1 cellular context compared by ENCODE assay signal in genomic region chr15:43493687-43494472, GRCh38.
TF ChIP-seq lines count a peak whose summit lies in the region.

No MANE protein-coding gene starts in this region.

TF ChIP-seq in K562, 482 proteins besides CTCF, POLR2A, EP300 and RAD21 (continued from another document and continues in another):
- TF ChIP-seq DACH1 (IDR thresholded peaks at IDR 0.05; ENCODE audit: partially characterized antibody) (peak; percentile 2), SMARCE1 (IDR thresholded peaks at IDR 0.05) (no peak), ZFPM2 (CRISPR knock-in tag; IDR thresholded peaks at IDR 0.05) (no peak), FOXJ2 (tag; IDR thresholded peaks at IDR 0.05) (0 out of 2 replicates have a peak, but pooled peaks have one; percentile 30), RBM25 (IDR thresholded peaks at IDR 0.05; ENCODE audit: low read depth, low read length, severe bottlenecking) (no peak), LARP7 (IDR thresholded peaks at IDR 0.05) (no peak), RUNX1 (IDR thresholded peaks at IDR 0.05; ENCODE audit: low read depth) (no peak), ARNT (IDR thresholded peaks at IDR 0.05) (0 out of 4 replicates have a peak, but pooled peaks of 1 of the 2 experiments have one; percentile 57), SMAD4 (CRISPR knock-in tag; conservative IDR thresholded peaks at IDR 0.05) (0 out of 2 replicates have a peak, but pooled peaks have one; percentile 1), SMARCA4 (IDR thresholded peaks at IDR 0.05) (no peak; the same call in 1 of the 2 replicates), ZNF408 (CRISPR knock-in tag; IDR thresholded peaks at IDR 0.05; ENCODE audit: low read depth) (no peak), RERE (CRISPR knock-in tag; IDR thresholded peaks at IDR 0.05; ENCODE audit: borderline replicate concordance) (no peak), NR2C1 (IDR thresholded peaks at IDR 0.05) (no peak), NR2C1 (tag; IDR thresholded peaks at IDR 0.05) (0 out of 2 replicates have a peak, but pooled peaks have one; percentile 0), TFE3 (CRISPR knock-in tag; IDR thresholded peaks at IDR 0.05) (no peak), SREBF1 (IDR thresholded peaks at IDR 0.05; ENCODE audit: borderline replicate concordance, low read depth, low read length) (no peak), ZNF639 (CRISPR knock-in tag; conservative IDR thresholded peaks at IDR 0.05 in 1 of 2, IDR thresholded peaks at IDR 0.05 in 1 of 2) (no peak), ETV1 (tag; conservative IDR thresholded peaks at IDR 0.05; ENCODE audit: low read depth) (no peak), RBM17 (IDR thresholded peaks at IDR 0.05; ENCODE audit: borderline replicate concordance, low read depth, low read length) (no peak), PHF8 (IDR thresholded peaks at IDR 0.05; ENCODE audit: borderline replicate concordance, low read length) (no peak), CREB3 (tag; conservative IDR thresholded peaks at IDR 0.05; ENCODE audit: low read depth) (no peak), MTA1 (IDR thresholded peaks at IDR 0.05; ENCODE audit: borderline replicate concordance) (0 out of 2 replicates have a peak, but pooled peaks have one; percentile 11), CBX3 (IDR thresholded peaks at IDR 0.05; ENCODE audit: borderline replicate concordance in 1 of 2, low read length in 2 of 2) (no peak), PRDM10 (IDR thresholded peaks at IDR 0.05; ENCODE audit: partially characterized antibody) (no peak), FOXK1 (CRISPR knock-in tag; IDR thresholded peaks at IDR 0.05; ENCODE audit: borderline replicate concordance) (no peak), PHB (CRISPR knock-in tag; IDR thresholded peaks at IDR 0.05) (no peak), ZNF184 (CRISPR knock-in tag; IDR thresholded peaks at IDR 0.05) (no peak), ZNF354B (CRISPR knock-in tag; IDR thresholded peaks at IDR 0.05) (no peak), NR1H2 (CRISPR knock-in tag; IDR thresholded peaks at IDR 0.05) (no peak), DPF2 (IDR thresholded peaks at IDR 0.05) (peak; percentile 55), HOXB6 (CRISPR knock-in tag; IDR thresholded peaks at IDR 0.05; ENCODE audit: borderline replicate concordance) (no peak), POU5F1 (IDR thresholded peaks at IDR 0.05; ENCODE audit: borderline replicate concordance, low read depth, low read length, partially characterized antibody) (no peak), SMAD1 (IDR thresholded peaks at IDR 0.05; ENCODE audit: low read depth, low read length, partially characterized antibody) (no peak), CHAMP1 (IDR thresholded peaks at IDR 0.05) (no peak), CBFA2T2 (conservative IDR thresholded peaks at IDR 0.05) (0 out of 2 replicates have a peak, but pooled peaks have one; percentile 11), GTF2A2 (tag; IDR thresholded peaks at IDR 0.05) (no peak), MAFG (tag; conservative IDR thresholded peaks at IDR 0.05) (peak; percentile 56; the same call in 1 of the 2 replicates), C11orf30 (IDR thresholded peaks at IDR 0.05; ENCODE audit: low read depth) (peak; percentile 26; the same call in 1 of the 2 replicates), PURB (CRISPR knock-in tag; IDR thresholded peaks at IDR 0.05; ENCODE audit: low read depth) (no peak), ZBTB2 (IDR thresholded peaks at IDR 0.05) (no peak), KLF6 (CRISPR knock-in tag; IDR thresholded peaks at IDR 0.05; ENCODE audit: borderline replicate concordance) (0 out of 2 replicates have a peak, but pooled peaks have one; percentile 11), FOS (IDR thresholded peaks at IDR 0.05; ENCODE audit: extremely low read depth, insufficient read length) (no peak), ATF2 (CRISPR knock-in tag; IDR thresholded peaks at IDR 0.05) (no peak), EZH2 (IDR thresholded peaks at IDR 0.05; ENCODE audit: borderline replicate concordance, low read depth, low read length) (no peak), ESRRA (IDR thresholded peaks at IDR 0.05; ENCODE audit: borderline replicate concordance, low read depth) (no peak), ZC3H8 (IDR thresholded peaks at IDR 0.05) (no peak), NFATC3 (IDR thresholded peaks at IDR 0.05) (no peak), NFIX (CRISPR knock-in tag; IDR thresholded peaks at IDR 0.05; ENCODE audit: low read depth) (no peak), ZNF311 (CRISPR knock-in tag; IDR thresholded peaks at IDR 0.05) (no peak), ZNF121 (CRISPR knock-in tag; conservative IDR thresholded peaks at IDR 0.05) (no peak)
